ENCODE assay signal across 1 cellular context in the genomic region with DNA sequence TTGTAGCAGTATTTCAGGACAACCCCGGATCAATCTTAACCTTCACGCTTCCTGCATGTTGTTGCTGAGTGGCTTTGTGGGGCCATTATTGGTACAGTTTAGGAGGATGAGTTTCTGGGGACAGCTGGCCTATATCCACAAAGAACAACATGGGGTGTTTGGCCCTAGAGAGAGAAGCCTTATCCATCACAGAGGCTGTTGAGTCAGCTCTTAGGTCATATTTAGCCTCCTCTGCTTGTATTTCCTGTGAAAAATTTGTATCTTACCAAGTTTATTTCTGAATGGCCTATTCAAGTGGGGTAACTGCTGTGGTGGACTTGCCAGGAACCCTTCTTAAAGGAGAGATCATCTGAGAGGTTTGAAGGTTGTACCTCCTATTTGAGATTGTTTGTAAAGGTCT.
TF ChIP-seq lines count a peak whose summit lies in the region.

No MANE protein-coding gene starts in this region.

TF ChIP-seq in WTC11, 78 proteins besides CTCF, POLR2A, EP300 and RAD21 (continued from another document):
- TF ChIP-seq, protein P1, sequence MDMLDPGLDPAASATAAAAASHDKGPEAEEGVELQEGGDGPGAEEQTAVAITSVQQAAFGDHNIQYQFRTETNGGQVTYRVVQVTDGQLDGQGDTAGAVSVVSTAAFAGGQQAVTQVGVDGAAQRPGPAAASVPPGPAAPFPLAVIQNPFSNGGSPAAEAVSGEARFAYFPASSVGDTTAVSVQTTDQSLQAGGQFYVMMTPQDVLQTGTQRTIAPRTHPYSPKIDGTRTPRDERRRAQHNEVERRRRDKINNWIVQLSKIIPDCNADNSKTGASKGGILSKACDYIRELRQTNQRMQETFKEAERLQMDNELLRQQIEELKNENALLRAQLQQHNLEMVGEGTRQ (CRISPR knock-in tag; IDR thresholded peaks at IDR 0.05), result no peak
- TF ChIP-seq, protein P2, sequence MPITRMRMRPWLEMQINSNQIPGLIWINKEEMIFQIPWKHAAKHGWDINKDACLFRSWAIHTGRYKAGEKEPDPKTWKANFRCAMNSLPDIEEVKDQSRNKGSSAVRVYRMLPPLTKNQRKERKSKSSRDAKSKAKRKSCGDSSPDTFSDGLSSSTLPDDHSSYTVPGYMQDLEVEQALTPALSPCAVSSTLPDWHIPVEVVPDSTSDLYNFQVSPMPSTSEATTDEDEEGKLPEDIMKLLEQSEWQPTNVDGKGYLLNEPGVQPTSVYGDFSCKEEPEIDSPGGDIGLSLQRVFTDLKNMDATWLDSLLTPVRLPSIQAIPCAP (CRISPR knock-in tag; IDR thresholded peaks at IDR 0.05), result no peak
- no peak for TF ChIP-seq TP53 (CRISPR knock-in tag; IDR thresholded peaks at IDR 0.05)
- TF ChIP-seq NR3C1 (CRISPR knock-in tag; conservative IDR thresholded peaks at IDR 0.05; ENCODE audit: low read depth), result no peak
- no peak for TF ChIP-seq TEAD4 (CRISPR knock-in tag; IDR thresholded peaks at IDR 0.05)
- no peak for TF ChIP-seq RORB (CRISPR knock-in tag; IDR thresholded peaks at IDR 0.05)
- no peak for TF ChIP-seq ZNF219 (CRISPR knock-in tag; IDR thresholded peaks at IDR 0.05; ENCODE audit: borderline replicate concordance)
TF ChIP-seq in WTC11: peak in this region for 0.
